In genomic region chr11:45661417-45662055, GRCh38 we compare ENCODE assay signal across 21 cellular contexts. TPM values are rescaled to one million over a fixed set of nuclear protein-coding genes. Genes with fewer than 3 reads are reported as not detected.
A peak's percentile ranks its signal among the peaks of the same experiment; 100 is the strongest.
DNase-seq lines count a peak whose midpoint lies in the region; ATAC-seq, FAIRE-seq and TF ChIP-seq lines count a peak whose summit lies in the region.
"Had no signal": no experiment of that assay in that cellular context is flagged by ENCODE, and none has a peak within 500 bp of the region (broad histone marks: within the 10 kb centered on the region; RNA-seq: fewer than 3 reads in every experiment).

No MANE protein-coding gene starts in this region.

- peaks cover 15% of the 10 kb centered on the region for H3K27me3 Mint-ChIP-seq in astrocyte (ENCODE audit: low read depth, unreplicated experiment)

- peaks cover 2% of the 10 kb centered on the region for H3F3A ChIP-seq in smooth muscle cell (ENCODE audit: low read depth)

- ATAC-seq in gastrocnemius medialis: no peak
- no peak for ATAC-seq in GM19328 (IDR thresholded peaks at IDR 0.05; ENCODE audit: unreplicated experiment)
- ATAC-seq: Panc1 had no signal

- H3K27ac ChIP-seq in astrocyte (ENCODE audit: low read depth, low read length) (no peak overlapping the region), mesodermal cell (ENCODE audit: low read depth, low read length, severe bottlenecking) (peak overlapping the region; percentile 30), smooth muscle cell (ENCODE audit: low read depth) (peak overlapping the region; percentile 86), gastrocnemius medialis (no peak overlapping the region)
- H3K27ac ChIP-seq: C4-2B had no signal

- H3K4me3 Mint-ChIP-seq in astrocyte (ENCODE audit: unreplicated experiment): no peak overlapping the region
- H3K4me3 Mint-ChIP-seq: HFFc6 had no signal

- H3K79me2 ChIP-seq in astrocyte (ENCODE audit: insufficient read depth, low read length) (no peaks in the 10 kb centered on the region), smooth muscle cell (ENCODE audit: low read depth) (no peaks in the 10 kb centered on the region)

- peak; percentile 36 for DNase-seq in NCI-H82 (lab: John Stamatoyannopoulos, UW)
- no peak for DNase-seq in NCI-H82 treated with DMSO at 0.1 percent for 48 hours (lab: John Stamatoyannopoulos, UW; ENCODE audit: unreplicated experiment)
- DNase-seq in astrocyte (ENCODE audit: low read depth): no peak
- DNase-seq in smooth muscle cell (lab: John Stamatoyannopoulos, UW; ENCODE audit: unreplicated experiment): no peak
- DNase-seq in midbrain (lab: John Stamatoyannopoulos, UW): no peak
- DNase-seq in gastrocnemius medialis: no peak
- DNase-seq: COR-L47, GDM1, GOT3, HFFc6, KBM-7, NCI-H1436 treated with DMSO at 0.1 percent for 48 hours, NCI-H2081 treated with DMSO at 0.1 percent for 48 hours, NCI-H345, NCI-H748 treated with DMSO at 0.1 percent for 48 hours, Right ventricle myocardium superior had no signal

- in situ Hi-C loops in gastrocnemius medialis (cut with MboI; ENCODE audit: low sequenced_read_pairs in 4 of 4): loop anchor here in 3 of 4 donors (25.0 kb wide), 2 partner anchors 101 to 299 kb away; no protein-coding TSS in a partner anchor

- H3K4me2 ChIP-seq in astrocyte (ENCODE audit: low read length): no peak overlapping the region
- no peak overlapping the region for H3K4me2 ChIP-seq in smooth muscle cell

- H3K4me3 ChIP-seq in astrocyte (ENCODE audit: insufficient read depth, low read depth, low read length) (no peak overlapping the region), mesodermal cell (ENCODE audit: extremely low read depth, insufficient read depth, low read length, poor library complexity, severe bottlenecking) (no peak overlapping the region), smooth muscle cell (no peak overlapping the region), gastrocnemius medialis (no peak overlapping the region)

- H4K20me1 ChIP-seq in astrocyte (ENCODE audit: insufficient read depth, low read length): peaks cover 5% of the 10 kb centered on the region
- no peaks in the 10 kb centered on the region for H4K20me1 ChIP-seq in smooth muscle cell (ENCODE audit: low read depth)

- no peak for TF ChIP-seq POLR2A in gastrocnemius medialis (IDR thresholded peaks at IDR 0.05)

- H3K4me1 ChIP-seq in astrocyte (ENCODE audit: insufficient read depth, low read length): peaks cover 41% of the 10 kb centered on the region
- peaks cover 77% of the 10 kb centered on the region for H3K4me1 ChIP-seq in mesodermal cell (ENCODE audit: control insufficient read depth, insufficient read depth, low read length, poor library complexity, severe bottlenecking)
- H3K4me1 ChIP-seq in smooth muscle cell (ENCODE audit: low read depth): peaks cover 47% of the 10 kb centered on the region
- H3K4me1 ChIP-seq in gastrocnemius medialis: peaks cover 9 to 17% of the 10 kb centered on the region in 2 donors

- no peaks in the 10 kb centered on the region for H3K36me3 Mint-ChIP-seq in astrocyte (ENCODE audit: low read depth, unreplicated experiment)

- H3K4me1 Mint-ChIP-seq in astrocyte (ENCODE audit: low read depth, unreplicated experiment): peaks cover 26% of the 10 kb centered on the region

- H3K27me3 ChIP-seq in astrocyte (ENCODE audit: insufficient read depth, low read length) (peaks cover 13% of the 10 kb centered on the region), smooth muscle cell (ENCODE audit: low read depth) (peaks cover 4% of the 10 kb centered on the region), gastrocnemius medialis (peaks cover 27 to 31% (median 29%) of the 10 kb centered on the region in 3 donors)

- no peaks in the 10 kb centered on the region for H3K36me3 ChIP-seq in astrocyte (ENCODE audit: insufficient read depth, low read length)
- no peaks in the 10 kb centered on the region for H3K36me3 ChIP-seq in mesodermal cell (ENCODE audit: control insufficient read depth, insufficient read depth, low read length)
- H3K36me3 ChIP-seq in smooth muscle cell (ENCODE audit: low read depth): no peaks in the 10 kb centered on the region
- no peaks in the 10 kb centered on the region for H3K36me3 ChIP-seq in gastrocnemius medialis

- WGBS in mesodermal cell (ENCODE audit: insufficient coverage in 2 of 2), 2 experiments: 68 to 93% methylated on average over 3 to 7 of the region's 7 CpGs
- 76% methylated on average over 7 of the region's 7 CpGs for WGBS in smooth muscle cell (ENCODE audit: low lambda C conversion rate)

- intact Hi-C loops in gastrocnemius medialis (cut with DNase I; ENCODE audit: low total_unique reads): no loop called here

- FAIRE-seq in astrocyte (lab: Jason Lieb, UNC): no peak
- FAIRE-seq: A204.1 had no signal

- H3K9me3 Mint-ChIP-seq in astrocyte (ENCODE audit: unreplicated experiment): no peaks in the 10 kb centered on the region
- H3K9me3 Mint-ChIP-seq: HFFc6 had no signal

- H2AFZ ChIP-seq in astrocyte (ENCODE audit: low read depth, low read length): no peak overlapping the region
- H2AFZ ChIP-seq in smooth muscle cell (ENCODE audit: low read depth): no peak overlapping the region

- peak overlapping the region; percentile 58 for H3K27ac Mint-ChIP-seq in astrocyte (ENCODE audit: unreplicated experiment)
- H3K27ac Mint-ChIP-seq: HFFc6 had no signal

- no peak for TF ChIP-seq CTCF in astrocyte (IDR thresholded peaks at IDR 0.05; ENCODE audit: insufficient read depth, low read depth, low read length)
- TF ChIP-seq CTCF in smooth muscle cell (IDR thresholded peaks at IDR 0.05; ENCODE audit: borderline replicate concordance, insufficient read depth, poor library complexity, severe bottlenecking): no peak
- TF ChIP-seq CTCF in gastrocnemius medialis (IDR thresholded peaks at IDR 0.05 in 4 of 5, conservative IDR thresholded peaks at IDR 0.05 in 1 of 5): no peak

- H3K9ac ChIP-seq in astrocyte (ENCODE audit: low read length) (no peak overlapping the region), smooth muscle cell (ENCODE audit: low read depth) (no peak overlapping the region)

- H3K9me3 ChIP-seq in astrocyte (ENCODE audit: insufficient read depth, low read depth, low read length) (no peaks in the 10 kb centered on the region), mesodermal cell (ENCODE audit: control insufficient read depth, low read length) (no peaks in the 10 kb centered on the region), smooth muscle cell (replicated peaks; ENCODE audit: low read depth) (no peaks in the 10 kb centered on the region), gastrocnemius medialis (no peaks in the 10 kb centered on the region)

RNA-seq across cellular contexts. Expression of gene CHST1, which starts 3.9 kb away (rescaled TPM):
- total RNA-seq in astrocyte (2.6 and 3.0 TPM in 2 replicates), smooth muscle cell (2.4 and 3.8 TPM in 2 replicates), gastrocnemius medialis (1 to 10 TPM; 4.5 to 5.6 (median 5.0) TPM)
- polyA plus RNA-seq in mesodermal cell (2013, experiment 1 of 2): 15.9 TPM
- 11.8 TPM for polyA plus RNA-seq in mesodermal cell (2013, experiment 2 of 2)
- 9.5 and 15.9 TPM in 2 replicates for polyA plus RNA-seq in smooth muscle cell

Comparison
In these comparisons a context has a peak if more than half of its experiments do, and no peak if none do; other contexts are left out.
1. H3K27ac ChIP-seq: peak in mesodermal cell (single experiment) and smooth muscle cell (single experiment); none in astrocyte (single experiment) and gastrocnemius medialis (0 of 4).